Comparison of ENCODE assay signal across 10 cellular contexts in the genomic region with DNA sequence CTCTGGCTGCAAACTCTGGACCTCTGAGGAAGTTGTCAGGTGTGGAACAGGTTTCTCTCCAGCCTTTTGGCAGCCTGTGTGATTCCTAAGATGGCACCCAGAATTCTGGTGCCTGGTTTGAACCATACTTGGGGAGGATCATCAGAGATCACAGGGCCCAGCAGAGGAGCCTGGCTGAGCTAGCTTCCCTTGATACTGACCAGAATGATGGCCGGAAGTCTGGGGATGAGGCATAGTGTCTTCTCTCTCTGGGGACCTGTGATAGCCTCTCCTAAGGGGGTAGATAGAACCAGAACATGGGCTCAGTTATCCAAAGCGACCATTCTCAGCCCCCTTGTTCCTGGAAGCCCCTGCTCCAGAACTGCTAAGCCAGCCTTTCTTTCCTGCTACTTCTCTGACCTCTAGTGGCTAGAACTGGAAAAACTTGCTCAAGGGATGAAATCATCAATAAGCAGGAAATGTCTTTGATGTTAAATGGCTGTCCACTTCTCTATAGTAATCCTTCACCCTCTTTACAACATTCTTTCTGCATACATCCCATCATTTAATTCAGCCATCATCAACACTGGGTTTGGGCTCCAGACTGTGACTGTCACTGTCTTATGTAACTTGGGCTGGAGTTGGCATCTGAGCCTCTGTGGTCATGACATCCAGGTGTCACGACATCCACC. TPM values are rescaled to one million over a fixed set of nuclear protein-coding genes. Genes with fewer than 3 reads are reported as not detected.
DNase-seq lines count a peak whose midpoint lies in the region; ATAC-seq and TF ChIP-seq lines count a peak whose summit lies in the region.
"Had no signal": no experiment of that assay in that cellular context is flagged by ENCODE, and none has a peak within 500 bp of the region (broad histone marks: within the 10 kb centered on the region; RNA-seq: fewer than 3 reads in every experiment).

No MANE protein-coding gene starts in this region.

- H3K4me3 ChIP-seq in LNCaP clone FGC (ENCODE audit: low read depth, low read length) (no peak overlapping the region), neural progenitor cell (no peak overlapping the region)

- peak overlapping the region; percentile 30; the same call in 1 of the 2 replicates for H3K27ac ChIP-seq in RWPE1
- no peak overlapping the region for H3K27ac ChIP-seq in neural progenitor cell
- H3K27ac ChIP-seq: epithelial cell of prostate had no signal

- no peak overlapping the region for H3K27ac Mint-ChIP-seq in neural progenitor cell

- peaks cover 2% of the 10 kb centered on the region for H3K27me3 Mint-ChIP-seq in neural progenitor cell (ENCODE audit: insufficient read depth, low read depth)

- no peaks in the 10 kb centered on the region for H3K4me1 ChIP-seq in neural progenitor cell

- H3K4me3 Mint-ChIP-seq in neural progenitor cell = no peak overlapping the region

- CTCF ChIA-PET in RWPE1 (lab: Yijun Ruan, JAX) = interaction anchor here (0.6 to 2.5 kb wide), 6 partner anchors 68 to 251 kb away, joined by 3 to 17 read pairs (median 4); no protein-coding TSS in a partner anchor

- no peaks in the 10 kb centered on the region for H3K36me3 ChIP-seq in neural progenitor cell

- no peak overlapping the region for H2AFZ ChIP-seq in neural progenitor cell (replicated peaks)

- peaks cover 35% of the 10 kb centered on the region for H3K4me1 Mint-ChIP-seq in neural progenitor cell

- H4K20me1 ChIP-seq in neural progenitor cell (ENCODE audit: low read depth) = peaks cover 16% of the 10 kb centered on the region

- DNase-seq in Right ventricle myocardium superior (no peak), cardiac septum (ENCODE audit: low spot score) (no peak), LNCaP clone FGC (ENCODE audit: low read depth) (no peak), RWPE1 (ENCODE audit: low spot score) (peak; percentile 67), erythroblast (lab: John Stamatoyannopoulos, UW) (peak; percentile 59 to 66), neural progenitor cell (ENCODE audit: low spot score) (peak; percentile 77)

- intact Hi-C loops in Right ventricle myocardium superior (cut with DNase I) = loop anchor here (5.0 kb wide), 1 partner anchor 96 kb away; no protein-coding TSS in a partner anchor
- intact Hi-C loops in cardiac septum (cut with DNase I) = loop anchor here (2.0 to 5.0 kb wide), 2 partner anchors 96 to 250 kb away; no protein-coding TSS in a partner anchor

- ATAC-seq in Right ventricle myocardium superior (ENCODE audit: poor library complexity) (peak; percentile 24), HG02588 (IDR thresholded peaks at IDR 0.05; ENCODE audit: unreplicated experiment) (no peak), HG03521 (IDR thresholded peaks at IDR 0.05; ENCODE audit: unreplicated experiment) (no peak)

- H3K4me2 ChIP-seq in neural progenitor cell = no peak overlapping the region

- H3K79me2 ChIP-seq in neural progenitor cell (ENCODE audit: low read depth) = peaks cover 7% of the 10 kb centered on the region

- no peaks in the 10 kb centered on the region for H3F3A ChIP-seq in neural progenitor cell (ENCODE audit: low read depth)

- H3K36me3 Mint-ChIP-seq in neural progenitor cell = peaks cover 21% of the 10 kb centered on the region

- H3K9ac ChIP-seq in neural progenitor cell = no peak overlapping the region

- no peaks in the 10 kb centered on the region for H3K9me3 ChIP-seq in neural progenitor cell (ENCODE audit: low read depth)

- H3K27me3 ChIP-seq in neural progenitor cell = no peaks in the 10 kb centered on the region

- peaks cover 4% of the 10 kb centered on the region for H3K9me3 Mint-ChIP-seq in neural progenitor cell

- TF ChIP-seq CTCF in LNCaP clone FGC (IDR thresholded peaks at IDR 0.05; ENCODE audit: control insufficient read depth, extremely low read depth, insufficient read depth) (peak; percentile 78), RWPE1 (conservative IDR thresholded peaks at IDR 0.05; ENCODE audit: low read depth) (peak; percentile 89), neural progenitor cell (IDR thresholded peaks at IDR 0.05) (peak; percentile 88)

- no peak for TF ChIP-seq POLR2A in erythroblast (IDR thresholded peaks at IDR 0.05; ENCODE audit: low read length)

- POLR2A ChIA-PET in RWPE1 (lab: Yijun Ruan, JAX; ENCODE audit: low non-redundant PET) = no interaction called here

RNA-seq across cellular contexts. Expression of a gene that starts 55.1 kb away (rescaled TPM):
- total RNA-seq in Right ventricle myocardium superior (not detected), cardiac septum (not detected), neural progenitor cell (ENCODE audit: low replicate concordance) (not detected in 2 replicates)
- total RNA-seq: temporal lobe had no signal

Comparison
In these comparisons a context has a peak if more than half of its experiments do, and no peak if none do; other contexts are left out.
1. DNase-seq: peak in RWPE1 (single experiment), erythroblast (2 of 2) and neural progenitor cell (single experiment); none in Right ventricle myocardium superior (single experiment), cardiac septum (single experiment) and LNCaP clone FGC (single experiment).
2. Peak in every context shown above with its lines, with median percentiles within 50 percentile points of each other: CTCF ChIP-seq.